Comparison of ENCODE assay signal across 9 cellular contexts in the genomic region with DNA sequence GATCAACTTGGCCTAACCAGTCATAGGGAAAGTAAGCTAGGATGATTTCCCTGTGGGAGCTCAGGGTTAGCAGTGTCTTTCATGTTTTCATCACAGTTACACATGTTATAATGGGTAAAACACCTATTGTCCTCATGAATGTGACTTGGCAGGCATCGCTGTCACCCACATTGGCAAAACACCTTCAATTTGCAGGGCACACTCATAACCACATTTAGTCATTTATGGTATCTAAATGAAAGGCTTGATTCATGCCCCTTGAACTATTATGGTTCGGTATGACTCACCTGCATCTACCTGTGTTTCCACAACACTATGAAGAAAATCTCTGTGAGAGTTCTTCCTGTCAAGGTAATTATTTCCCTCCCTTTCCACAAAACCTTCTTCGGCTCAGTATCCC. TPM values are rescaled to one million over a fixed set of nuclear protein-coding genes. Genes with fewer than 3 reads are reported as not detected.
DNase-seq lines count a peak whose midpoint lies in the region; ATAC-seq and TF ChIP-seq lines count a peak whose summit lies in the region.
"Had no signal": no experiment of that assay in that cellular context is flagged by ENCODE, and none has a peak within 500 bp of the region (broad histone marks: within the 10 kb centered on the region; RNA-seq: fewer than 3 reads in every experiment).

No MANE protein-coding gene starts in this region.

- peaks cover 13% of the 10 kb centered on the region for H3K4me1 Mint-ChIP-seq in activated naive CD4-positive, alpha-beta T cell treated with anti-CD3 and anti-CD28 coated beads, Interleukin-2, amount 50 U/mL, for 24 hours
- H3K4me1 Mint-ChIP-seq in progenitor cell of endocrine pancreas (ENCODE audit: low read depth): peaks cover 27% of the 10 kb centered on the region
- peaks cover 10% of the 10 kb centered on the region for H3K4me1 Mint-ChIP-seq in Caco-2 (ENCODE audit: low read depth, unreplicated experiment)

- no peaks in the 10 kb centered on the region for H3K27me3 ChIP-seq in Caco-2 (replicated peaks; ENCODE audit: control insufficient read depth, insufficient read depth, low read length)
- H3K27me3 ChIP-seq: BLaER1 had no signal

- peak overlapping the region; percentile 36 for H3K27ac Mint-ChIP-seq in activated naive CD4-positive, alpha-beta T cell treated with anti-CD3 and anti-CD28 coated beads, Interleukin-2, amount 50 U/mL, for 24 hours
- H3K27ac Mint-ChIP-seq in progenitor cell of endocrine pancreas (no peak overlapping the region), Caco-2 (ENCODE audit: unreplicated experiment) (no peak overlapping the region)

- peaks cover 9% of the 10 kb centered on the region for H3K27me3 Mint-ChIP-seq in activated naive CD4-positive, alpha-beta T cell treated with anti-CD3 and anti-CD28 coated beads, Interleukin-2, amount 50 U/mL, for 24 hours
- H3K27me3 Mint-ChIP-seq in progenitor cell of endocrine pancreas (no peaks in the 10 kb centered on the region), Caco-2 (ENCODE audit: insufficient read depth, unreplicated experiment) (no peaks in the 10 kb centered on the region)

- intact Hi-C loops in Caco-2 (cut with micrococcal nuclease; ENCODE audit: unreplicated experiment): loop anchor here (1.0 to 10.0 kb wide), 3 partner anchors 49 to 243 kb away; partner anchors contain the start of genes FRK and TSPYL4

- BruUV-seq in Caco-2 (replicated peaks; lab: Mats Ljungman, UMichigan): no TSS peak

- H3K4me1 ChIP-seq in Caco-2: peaks cover 6% of the 10 kb centered on the region
- H3K4me1 ChIP-seq: BLaER1 had no signal

- CTCF ChIA-PET in Caco-2 (lab: Charles Lee): interaction anchor here (0.6 to 2.6 kb wide), 12 partner anchors 7 to 1078 kb away, joined by 3 to 28 read pairs (median 4); partner anchors contain the start of genes FRK and NT5DC1

- no peaks in the 10 kb centered on the region for H3K36me3 Mint-ChIP-seq in activated naive CD4-positive, alpha-beta T cell treated with anti-CD3 and anti-CD28 coated beads, Interleukin-2, amount 50 U/mL, for 24 hours
- peaks cover 5% of the 10 kb centered on the region for H3K36me3 Mint-ChIP-seq in progenitor cell of endocrine pancreas (ENCODE audit: insufficient read depth)
- no peaks in the 10 kb centered on the region for H3K36me3 Mint-ChIP-seq in Caco-2 (ENCODE audit: insufficient read depth, unreplicated experiment)

- TF ChIP-seq CTCF in progenitor cell of endocrine pancreas (IDR thresholded peaks at IDR 0.05; ENCODE audit: unreplicated experiment) (no peak), Caco-2 (IDR thresholded peaks at IDR 0.05; ENCODE audit: insufficient read depth in 1 of 2, low read depth in 1 of 2, low read length in 1 of 2, severe bottlenecking in 1 of 2, unreplicated experiment in 1 of 2) (no peak)

- no peak overlapping the region for H3K4me3 Mint-ChIP-seq in activated naive CD4-positive, alpha-beta T cell treated with anti-CD3 and anti-CD28 coated beads, Interleukin-2, amount 50 U/mL, for 24 hours
- H3K4me3 Mint-ChIP-seq in progenitor cell of endocrine pancreas (ENCODE audit: low read depth) (no peak overlapping the region), Caco-2 (ENCODE audit: unreplicated experiment) (no peak overlapping the region)

- no peaks in the 10 kb centered on the region for H3K9me3 Mint-ChIP-seq in activated naive CD4-positive, alpha-beta T cell treated with anti-CD3 and anti-CD28 coated beads, Interleukin-2, amount 50 U/mL, for 24 hours
- H3K9me3 Mint-ChIP-seq in progenitor cell of endocrine pancreas (ENCODE audit: low read depth) (peaks cover 4% of the 10 kb centered on the region), Caco-2 (ENCODE audit: unreplicated experiment) (no peaks in the 10 kb centered on the region)

- H3K9me3 ChIP-seq in Caco-2: no peaks in the 10 kb centered on the region
- H3K9me3 ChIP-seq: BLaER1 had no signal

- H3K36me3 ChIP-seq in Caco-2 (ENCODE audit: control insufficient read depth, insufficient read depth, low read length): no peaks in the 10 kb centered on the region
- H3K36me3 ChIP-seq: BLaER1 had no signal

- DNase-seq in activated CD4-positive, alpha-beta T cell treated with anti-CD3 and anti-CD28 coated beads for 48 hours: peak; percentile 70
- DNase-seq in activated CD4-positive, alpha-beta T cell treated with anti-CD3 and anti-CD28 coated beads, Interleukin-2, amount 50 U/mL, for 1 hour: no peak
- DNase-seq in stimulated activated naive CD8-positive, alpha-beta T cell treated with anti-CD3 and anti-CD28 coated beads, Interleukin-15, Interleukin-2, amounts not matched to agents 100 U/mL and 50 U/mL, for 24 hours: peak; percentile 15
- no peak for DNase-seq in progenitor cell of endocrine pancreas (ENCODE audit: low spot score, unreplicated experiment)
- DNase-seq in Caco-2: no peak
- no peak for DNase-seq in mucosa of gallbladder (ENCODE audit: low spot score)

- H3K4me3 ChIP-seq in Caco-2 (ENCODE audit: low read depth, low read length): no peak overlapping the region
- H3K4me3 ChIP-seq: BLaER1 had no signal

- ATAC-seq in HG03139 (IDR thresholded peaks at IDR 0.05; ENCODE audit: unreplicated experiment): peak; percentile 30
- peak; percentile 94 for ATAC-seq in stimulated activated naive CD8-positive, alpha-beta T cell treated with anti-CD3 and anti-CD28 coated beads, Interleukin-15, Interleukin-2, amounts not matched to agents 100 U/mL and 50 U/mL, for 24 hours

- POLR2A ChIA-PET in Caco-2 (lab: Charles Lee): no interaction called here

RNA-seq across cellular contexts. Expression of gene FRK, which starts 49.2 kb away (rescaled TPM):
- 8.6 and 8.8 TPM in 2 replicates for total RNA-seq in progenitor cell of endocrine pancreas
- total RNA-seq in Caco-2 (2022): 7.3 and 8.4 TPM in 2 replicates
- 24.3 TPM for total RNA-seq in mucosa of gallbladder

Comparison
In these comparisons a context has a peak if more than half of its experiments do, and no peak if none do; other contexts are left out.
1. DNase-seq: peak in activated CD4-positive, alpha-beta T cell treated with anti-CD3 and anti-CD28 coated beads for 48 hours (single experiment) and stimulated activated naive CD8-positive, alpha-beta T cell treated with anti-CD3 and anti-CD28 coated beads, Interleukin-15, Interleukin-2, amounts not matched to agents 100 U/mL and 50 U/mL, for 24 hours (single experiment); none in activated CD4-positive, alpha-beta T cell treated with anti-CD3 and anti-CD28 coated beads, Interleukin-2, amount 50 U/mL, for 1 hour (single experiment), progenitor cell of endocrine pancreas (single experiment), Caco-2 (0 of 2) and mucosa of gallbladder (single experiment).